Comparison of ENCODE assay signal across 16 cellular contexts in genomic region chr3:78729921-78730320, GRCh38.
A peak's percentile ranks its signal among the peaks of the same experiment; 100 is the strongest.
DNase-seq lines count a peak whose midpoint lies in the region; ATAC-seq and TF ChIP-seq lines count a peak whose summit lies in the region.
"Had no signal": no experiment of that assay in that cellular context is flagged by ENCODE, and none has a peak within 500 bp of the region (broad histone marks: within the 10 kb centered on the region; RNA-seq: fewer than 3 reads in every experiment).

No MANE protein-coding gene starts in this region.

- TF ChIP-seq CTCF in AG10803 (conservative IDR thresholded peaks at IDR 0.05; ENCODE audit: low read length) (no peak), GM23338 (conservative IDR thresholded peaks at IDR 0.05; ENCODE audit: low read depth in 2 of 2) (no peak)

- H3K4me3 ChIP-seq in AG10803 (ENCODE audit: low read length), result no peak overlapping the region
- no peak overlapping the region for H3K4me3 ChIP-seq in GM23338
- no peak overlapping the region for H3K4me3 ChIP-seq in adipocyte (ENCODE audit: low read length)

- H3K4me1 Mint-ChIP-seq in GM23338, result peaks cover 51% of the 10 kb centered on the region
- H3K4me1 Mint-ChIP-seq: CD8-positive, alpha-beta memory T cell had no signal

- DNase-seq in AG10803 (ENCODE audit: low read depth) (peak; percentile 5), GM23338 (ENCODE audit: low spot score) (no peak), adipocyte (ENCODE audit: low read depth) (peak; percentile 23), inferior parietal cortex (ENCODE audit: extremely low spot score) (peak; percentile 47), NCI-H1930 (lab: John Stamatoyannopoulos, UW) (no peak), left ventricle myocardium superior (no peak), head of caudate nucleus (no peak), kidney tubule cell (ENCODE audit: low spot score) (no peak)
- DNase-seq: CD8-positive, alpha-beta memory T cell; DMS79 treated with DMSO at 0.1 percent for 48 hours; H9; KG1; MV-4-11; NCI-H187; NCI-H446 treated with DMSO at 0.1 percent for 48 hours; NCI-H774 had no signal

- no peaks in the 10 kb centered on the region for H3K36me3 Mint-ChIP-seq in GM23338 (ENCODE audit: low read depth)
- H3K36me3 Mint-ChIP-seq: CD8-positive, alpha-beta memory T cell had no signal

- no peaks in the 10 kb centered on the region for H3K27me3 Mint-ChIP-seq in GM23338 (ENCODE audit: insufficient read depth, low read depth, poor library complexity)
- H3K27me3 Mint-ChIP-seq: CD8-positive, alpha-beta memory T cell had no signal

- no peaks in the 10 kb centered on the region for H3F3A ChIP-seq in GM23338 (replicated peaks; ENCODE audit: low read depth)

- H3K9me3 Mint-ChIP-seq in GM23338, result no peaks in the 10 kb centered on the region
- H3K9me3 Mint-ChIP-seq: H9 had no signal

- H3K4me2 ChIP-seq in GM23338, result no peak overlapping the region

- H3K27ac ChIP-seq in GM23338 (ENCODE audit: low read depth), result no peak overlapping the region

- no peaks in the 10 kb centered on the region for H3K9me3 ChIP-seq in adipocyte (ENCODE audit: control insufficient read depth, low read length)

- H3K9ac ChIP-seq in adipocyte (ENCODE audit: low read length), result no peak overlapping the region

- H3K36me3 ChIP-seq in GM23338 (ENCODE audit: insufficient read depth) (no peaks in the 10 kb centered on the region), adipocyte (ENCODE audit: control insufficient read depth, insufficient read depth, low read length, severe bottlenecking) (no peaks in the 10 kb centered on the region)

- H4K20me1 ChIP-seq in GM23338 (replicated peaks; ENCODE audit: insufficient read depth), result no peaks in the 10 kb centered on the region

- no peaks in the 10 kb centered on the region for H3K79me2 ChIP-seq in GM23338 (replicated peaks; ENCODE audit: insufficient read depth)

- H3K4me1 ChIP-seq in GM23338 (ENCODE audit: insufficient read depth), result peaks cover 37% of the 10 kb centered on the region
- H3K4me1 ChIP-seq in adipocyte (ENCODE audit: control insufficient read depth, insufficient read depth, low read length), result peaks cover 21% of the 10 kb centered on the region

- H3K4me3 Mint-ChIP-seq in GM23338, result no peak overlapping the region
- H3K4me3 Mint-ChIP-seq: CD8-positive, alpha-beta memory T cell; H9 had no signal

- intact Hi-C loops in left ventricle myocardium superior (cut with micrococcal nuclease), result no loop called here
- intact Hi-C loops in head of caudate nucleus (cut with DNase I), result no loop called here

- H2AFZ ChIP-seq in GM23338, result no peak overlapping the region

- ATAC-seq in GM23338 (no peak), left ventricle myocardium superior (no peak)

- peak overlapping the region; percentile 15; the same call in 1 of the 2 replicates for H3K27ac Mint-ChIP-seq in GM23338
- H3K27ac Mint-ChIP-seq: CD8-positive, alpha-beta memory T cell; H9 had no signal

- no peaks in the 10 kb centered on the region for H3K9me2 ChIP-seq in GM23338 (ENCODE audit: insufficient read depth)

- H3K27me3 ChIP-seq in GM23338 (ENCODE audit: insufficient read depth), result no peaks in the 10 kb centered on the region
- H3K27me3 ChIP-seq in adipocyte (replicated peaks; ENCODE audit: control insufficient read depth, insufficient read depth, low read length), result no peaks in the 10 kb centered on the region

TF ChIP-seq in GM23338, 12 proteins besides CTCF, POLR2A, EP300 and RAD21:
- TF ChIP-seq ZNF114 (CRISPR knock-in tag; IDR thresholded peaks at IDR 0.05) (no peak), EZH2phosphoT487 (IDR thresholded peaks at IDR 0.05; ENCODE audit: unreplicated experiment) (no peak)

Comparison
In these comparisons a context has a peak if more than half of its experiments do, and no peak if none do; other contexts are left out.
1. DNase-seq: peak in AG10803 (single experiment), adipocyte (single experiment) and inferior parietal cortex (single experiment); none in GM23338 (single experiment), NCI-H1930 (0 of 2), left ventricle myocardium superior (single experiment), head of caudate nucleus (0 of 42) and kidney tubule cell (single experiment).